ENCODE assay signal across 1 cellular context in genomic region chr4:184263910-184264732, GRCh38.
TF ChIP-seq lines count a peak whose summit lies in the region.

No MANE protein-coding gene starts in this region.

TF ChIP-seq in GM12878, 131 proteins besides CTCF, POLR2A, EP300 and RAD21 (continued from another document and continues in another):
- TF ChIP-seq ATF2 (IDR thresholded peaks at IDR 0.05; ENCODE audit: low read length) (peak; percentile 66), RELA (IDR thresholded peaks at IDR 0.05; ENCODE audit: borderline replicate concordance, partially characterized antibody) (peak; percentile 47), USF1 (IDR thresholded peaks at IDR 0.05; ENCODE audit: borderline replicate concordance, extremely low read length, insufficient read depth, low read depth, low read length) (no peak), PBX3 (IDR thresholded peaks at IDR 0.05; ENCODE audit: insufficient replicate concordance, low read depth, low read length) (no peak), SREBF2 (IDR thresholded peaks at IDR 0.05; ENCODE audit: low read length) (no peak), TARDBP (IDR thresholded peaks at IDR 0.05; ENCODE audit: borderline replicate concordance) (no peak), FOXM1 (IDR thresholded peaks at IDR 0.05; ENCODE audit: low read depth, low read length) (0 out of 2 replicates have a peak, but pooled peaks have one; percentile 40), RCOR1 (conservative IDR thresholded peaks at IDR 0.05; ENCODE audit: low read depth, low read length) (no peak), SUZ12 (IDR thresholded peaks at IDR 0.05; ENCODE audit: unreplicated experiment) (no peak), ZBTB4 (CRISPR knock-in tag; IDR thresholded peaks at IDR 0.05) (no peak), TBL1XR1 (IDR thresholded peaks at IDR 0.05; ENCODE audit: low read depth, low read length) (no peak), IKZF2 (IDR thresholded peaks at IDR 0.05) (peak in 1 of 2 experiments; percentile 60; a peak in 2 of 4 replicates), PAX5 (IDR thresholded peaks at IDR 0.05; ENCODE audit: borderline replicate concordance, low read depth, low read length) (no peak), USF2 (IDR thresholded peaks at IDR 0.05; ENCODE audit: borderline replicate concordance, low read depth, low read length) (no peak), ELK1 (IDR thresholded peaks at IDR 0.05; ENCODE audit: low read depth, low read length) (no peak), ZBTB40 (IDR thresholded peaks at IDR 0.05; ENCODE audit: borderline replicate concordance) (no peak), ZNF217 (IDR thresholded peaks at IDR 0.05) (no peak), REST (IDR thresholded peaks at IDR 0.05; ENCODE audit: low read depth, low read length) (no peak), KLF5 (IDR thresholded peaks at IDR 0.05; ENCODE audit: partially characterized antibody) (no peak), PRDM15 (CRISPR knock-in tag; IDR thresholded peaks at IDR 0.05) (no peak), NR2C2 (IDR thresholded peaks at IDR 0.05; ENCODE audit: borderline replicate concordance, control insufficient read depth, insufficient read length, low read depth) (no peak), NR2C1 (IDR thresholded peaks at IDR 0.05) (no peak), SMARCA5 (IDR thresholded peaks at IDR 0.05) (peak; percentile 75), NRF1 (conservative IDR thresholded peaks at IDR 0.05; ENCODE audit: low read depth, low read length) (no peak), BMI1 (IDR thresholded peaks at IDR 0.05; ENCODE audit: borderline replicate concordance) (no peak), SKIL (IDR thresholded peaks at IDR 0.05; ENCODE audit: low read depth, poor library complexity, severe bottlenecking) (peak; percentile 67), HDAC6 (IDR thresholded peaks at IDR 0.05; ENCODE audit: unreplicated experiment) (no peak), MLLT1 (IDR thresholded peaks at IDR 0.05) (peak; percentile 79)
